1 cellular context compared by ENCODE assay signal in genomic region chr2:130380096-130380934, GRCh38.
TF ChIP-seq lines count a peak whose summit lies in the region.

No MANE protein-coding gene starts in this region.

TF ChIP-seq in K562, 482 proteins besides CTCF, POLR2A, EP300 and RAD21 (continued from another document and continues in another):
- TF ChIP-seq, protein P1, sequence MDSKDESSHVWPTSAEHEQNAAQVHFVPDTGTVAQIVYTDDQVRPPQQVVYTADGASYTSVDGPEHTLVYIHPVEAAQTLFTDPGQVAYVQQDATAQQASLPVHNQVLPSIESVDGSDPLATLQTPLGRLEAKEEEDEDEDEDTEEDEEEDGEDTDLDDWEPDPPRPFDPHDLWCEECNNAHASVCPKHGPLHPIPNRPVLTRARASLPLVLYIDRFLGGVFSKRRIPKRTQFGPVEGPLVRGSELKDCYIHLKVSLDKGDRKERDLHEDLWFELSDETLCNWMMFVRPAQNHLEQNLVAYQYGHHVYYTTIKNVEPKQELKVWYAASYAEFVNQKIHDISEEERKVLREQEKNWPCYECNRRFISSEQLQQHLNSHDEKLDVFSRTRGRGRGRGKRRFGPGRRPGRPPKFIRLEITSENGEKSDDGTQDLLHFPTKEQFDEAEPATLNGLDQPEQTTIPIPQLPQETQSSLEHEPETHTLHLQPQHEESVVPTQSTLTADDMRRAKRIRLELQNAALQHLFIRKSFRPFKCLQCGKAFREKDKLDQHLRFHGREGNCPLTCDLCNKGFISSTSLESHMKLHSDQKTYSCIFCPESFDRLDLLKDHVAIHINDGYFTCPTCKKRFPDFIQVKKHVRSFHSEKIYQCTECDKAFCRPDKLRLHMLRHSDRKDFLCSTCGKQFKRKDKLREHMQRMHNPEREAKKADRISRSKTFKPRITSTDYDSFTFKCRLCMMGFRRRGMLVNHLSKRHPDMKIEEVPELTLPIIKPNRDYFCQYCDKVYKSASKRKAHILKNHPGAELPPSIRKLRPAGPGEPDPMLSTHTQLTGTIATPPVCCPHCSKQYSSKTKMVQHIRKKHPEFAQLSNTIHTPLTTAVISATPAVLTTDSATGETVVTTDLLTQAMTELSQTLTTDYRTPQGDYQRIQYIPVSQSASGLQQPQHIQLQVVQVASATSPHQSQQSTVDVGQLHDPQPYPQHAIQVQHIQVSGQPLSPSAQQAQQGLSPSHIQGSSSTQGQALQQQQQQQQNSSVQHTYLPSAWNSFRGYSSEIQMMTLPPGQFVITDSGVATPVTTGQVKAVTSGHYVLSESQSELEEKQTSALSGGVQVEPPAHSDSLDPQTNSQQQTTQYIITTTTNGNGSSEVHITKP (IDR thresholded peaks at IDR 0.05; ENCODE audit: partially characterized antibody) = no peak
- TF ChIP-seq ZNF764 (CRISPR knock-in tag; IDR thresholded peaks at IDR 0.05; ENCODE audit: low read depth) = no peak
- no peak for TF ChIP-seq AFF1 (IDR thresholded peaks at IDR 0.05; ENCODE audit: low read depth in 1 of 2, partially characterized antibody in 2 of 2)
- TF ChIP-seq ZNF384 (IDR thresholded peaks at IDR 0.05; ENCODE audit: low read depth, low read length) = no peak
- no peak for TF ChIP-seq ZNF507 (tag; conservative IDR thresholded peaks at IDR 0.05)
- no peak for TF ChIP-seq TCFL5 (CRISPR knock-in tag; conservative IDR thresholded peaks at IDR 0.05)
- TF ChIP-seq ZNF398 (CRISPR knock-in tag; IDR thresholded peaks at IDR 0.05) = no peak
- TF ChIP-seq ZNF140 (CRISPR knock-in tag; IDR thresholded peaks at IDR 0.05) = no peak
- peak; percentile 52; the same call in 1 of the 2 replicates for TF ChIP-seq ZNF76 (CRISPR knock-in tag; IDR thresholded peaks at IDR 0.05; ENCODE audit: borderline replicate concordance)
- TF ChIP-seq SIN3B (IDR thresholded peaks at IDR 0.05; ENCODE audit: low read depth) = no peak
- no peak for TF ChIP-seq TBP (optimal IDR thresholded peaks at IDR 0.05; ENCODE audit: low read depth, low read length)
- TF ChIP-seq ZNF79 (CRISPR knock-in tag; IDR thresholded peaks at IDR 0.05; ENCODE audit: low read depth) = no peak
- peak; percentile 44; the same call in 1 of the 2 replicates for TF ChIP-seq ZNF584 (CRISPR knock-in tag; IDR thresholded peaks at IDR 0.05; ENCODE audit: low read depth)
- TF ChIP-seq, protein P2, sequence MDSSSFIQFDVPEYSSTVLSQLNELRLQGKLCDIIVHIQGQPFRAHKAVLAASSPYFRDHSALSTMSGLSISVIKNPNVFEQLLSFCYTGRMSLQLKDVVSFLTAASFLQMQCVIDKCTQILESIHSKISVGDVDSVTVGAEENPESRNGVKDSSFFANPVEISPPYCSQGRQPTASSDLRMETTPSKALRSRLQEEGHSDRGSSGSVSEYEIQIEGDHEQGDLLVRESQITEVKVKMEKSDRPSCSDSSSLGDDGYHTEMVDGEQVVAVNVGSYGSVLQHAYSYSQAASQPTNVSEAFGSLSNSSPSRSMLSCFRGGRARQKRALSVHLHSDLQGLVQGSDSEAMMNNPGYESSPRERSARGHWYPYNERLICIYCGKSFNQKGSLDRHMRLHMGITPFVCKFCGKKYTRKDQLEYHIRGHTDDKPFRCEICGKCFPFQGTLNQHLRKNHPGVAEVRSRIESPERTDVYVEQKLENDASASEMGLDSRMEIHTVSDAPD (CRISPR knock-in tag; IDR thresholded peaks at IDR 0.05) = no peak
- TF ChIP-seq ZNF12 (CRISPR knock-in tag; IDR thresholded peaks at IDR 0.05) = no peak
- TF ChIP-seq LARP7 (IDR thresholded peaks at IDR 0.05) = no peak
- TF ChIP-seq TEAD2 (tag; IDR thresholded peaks at IDR 0.05) = no peak
- TF ChIP-seq EGR1 (conservative IDR thresholded peaks at IDR 0.05) = peak; percentile 55
- TF ChIP-seq SOX6 (IDR thresholded peaks at IDR 0.05) = 0 out of 2 replicates have a peak, but pooled peaks have one; percentile 37
- no peak for TF ChIP-seq ZNF263 (CRISPR knock-in tag; IDR thresholded peaks at IDR 0.05; ENCODE audit: borderline replicate concordance)
- TF ChIP-seq ZEB2 (IDR thresholded peaks at IDR 0.05) = no peak
- TF ChIP-seq ZFP91 (CRISPR knock-in tag; IDR thresholded peaks at IDR 0.05) = no peak
- TF ChIP-seq ELF2 (CRISPR knock-in tag; IDR thresholded peaks at IDR 0.05) = no peak
- TF ChIP-seq KLF10 (CRISPR knock-in tag; IDR thresholded peaks at IDR 0.05) = no peak
- TF ChIP-seq, protein P3, sequence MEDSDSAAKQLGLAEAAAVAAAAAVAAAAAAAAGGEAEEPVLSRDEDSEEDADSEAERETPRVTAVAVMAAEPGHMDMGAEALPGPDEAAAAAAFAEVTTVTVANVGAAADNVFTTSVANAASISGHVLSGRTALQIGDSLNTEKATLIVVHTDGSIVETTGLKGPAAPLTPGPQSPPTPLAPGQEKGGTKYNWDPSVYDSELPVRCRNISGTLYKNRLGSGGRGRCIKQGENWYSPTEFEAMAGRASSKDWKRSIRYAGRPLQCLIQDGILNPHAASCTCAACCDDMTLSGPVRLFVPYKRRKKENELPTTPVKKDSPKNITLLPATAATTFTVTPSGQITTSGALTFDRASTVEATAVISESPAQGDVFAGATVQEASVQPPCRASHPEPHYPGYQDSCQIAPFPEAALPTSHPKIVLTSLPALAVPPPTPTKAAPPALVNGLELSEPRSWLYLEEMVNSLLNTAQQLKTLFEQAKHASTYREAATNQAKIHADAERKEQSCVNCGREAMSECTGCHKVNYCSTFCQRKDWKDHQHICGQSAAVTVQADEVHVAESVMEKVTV (CRISPR knock-in tag; IDR thresholded peaks at IDR 0.05) = no peak
- TF ChIP-seq FOXP1 (CRISPR knock-in tag; IDR thresholded peaks at IDR 0.05) = no peak
- no peak for TF ChIP-seq ZNF431 (CRISPR knock-in tag; IDR thresholded peaks at IDR 0.05)
- no peak for TF ChIP-seq NR3C1 (CRISPR knock-in tag; IDR thresholded peaks at IDR 0.05)
- peak; percentile 70; the same call in 1 of the 2 replicates for TF ChIP-seq ETS1 (conservative IDR thresholded peaks at IDR 0.05; ENCODE audit: control insufficient read depth, low read depth, low read length)
- 0 out of 2 replicates have a peak, but pooled peaks have one; percentile 79 for TF ChIP-seq SREBF2 (CRISPR knock-in tag; IDR thresholded peaks at IDR 0.05)
- peak; percentile 91 for TF ChIP-seq LEF1 (IDR thresholded peaks at IDR 0.05)
- TF ChIP-seq STAT5B (CRISPR knock-in tag; IDR thresholded peaks at IDR 0.05) = no peak
- TF ChIP-seq ZNF561 (CRISPR knock-in tag; conservative IDR thresholded peaks at IDR 0.05) = no peak
- TF ChIP-seq, protein P4, sequence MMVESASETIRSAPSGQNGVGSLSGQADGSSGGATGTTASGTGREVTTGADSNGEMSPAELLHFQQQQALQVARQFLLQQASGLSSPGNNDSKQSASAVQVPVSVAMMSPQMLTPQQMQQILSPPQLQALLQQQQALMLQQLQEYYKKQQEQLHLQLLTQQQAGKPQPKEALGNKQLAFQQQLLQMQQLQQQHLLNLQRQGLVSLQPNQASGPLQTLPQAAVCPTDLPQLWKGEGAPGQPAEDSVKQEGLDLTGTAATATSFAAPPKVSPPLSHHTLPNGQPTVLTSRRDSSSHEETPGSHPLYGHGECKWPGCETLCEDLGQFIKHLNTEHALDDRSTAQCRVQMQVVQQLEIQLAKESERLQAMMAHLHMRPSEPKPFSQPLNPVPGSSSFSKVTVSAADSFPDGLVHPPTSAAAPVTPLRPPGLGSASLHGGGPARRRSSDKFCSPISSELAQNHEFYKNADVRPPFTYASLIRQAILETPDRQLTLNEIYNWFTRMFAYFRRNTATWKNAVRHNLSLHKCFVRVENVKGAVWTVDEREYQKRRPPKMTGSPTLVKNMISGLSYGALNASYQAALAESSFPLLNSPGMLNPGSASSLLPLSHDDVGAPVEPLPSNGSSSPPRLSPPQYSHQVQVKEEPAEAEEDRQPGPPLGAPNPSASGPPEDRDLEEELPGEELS (CRISPR knock-in tag; IDR thresholded peaks at IDR 0.05; ENCODE audit: borderline replicate concordance) = no peak
- TF ChIP-seq MECOM (CRISPR knock-in tag; IDR thresholded peaks at IDR 0.05) = no peak
- TF ChIP-seq GMEB1 (CRISPR knock-in tag; IDR thresholded peaks at IDR 0.05) = no peak
- no peak for TF ChIP-seq SMAD2 (IDR thresholded peaks at IDR 0.05; ENCODE audit: low read depth, low read length)
- TF ChIP-seq CBX3 (IDR thresholded peaks at IDR 0.05; ENCODE audit: borderline replicate concordance in 1 of 2, low read length in 2 of 2) = 0 out of 3 replicates have a peak, but pooled peaks of 1 of the 2 experiments have one; percentile 16
- TF ChIP-seq ZNF3 (CRISPR knock-in tag; IDR thresholded peaks at IDR 0.05) = no peak
- TF ChIP-seq PML (IDR thresholded peaks at IDR 0.05; ENCODE audit: low read length) = peak; percentile 50
- TF ChIP-seq NR2C1 (IDR thresholded peaks at IDR 0.05) = no peak
- TF ChIP-seq NR2C1 (tag; IDR thresholded peaks at IDR 0.05) = no peak
- no peak for TF ChIP-seq ZFP36 (IDR thresholded peaks at IDR 0.05; ENCODE audit: low read depth, low read length, partially characterized antibody)
- no peak for TF ChIP-seq ATF1 (CRISPR knock-in tag; IDR thresholded peaks at IDR 0.05)
- peak; percentile 23; the same call in 1 of the 2 replicates for TF ChIP-seq ATF1 (tag; IDR thresholded peaks at IDR 0.05)
- TF ChIP-seq PHTF2 (CRISPR knock-in tag; IDR thresholded peaks at IDR 0.05) = no peak
- no peak for TF ChIP-seq BRF1 (IDR thresholded peaks at IDR 0.05; ENCODE audit: borderline replicate concordance, extremely low read depth, insufficient read length)
